Comparison of ENCODE assay signal across 8 cellular contexts in genomic region chr13:98853791-98854191, GRCh38.
DNase-seq lines count a peak whose midpoint lies in the region; ATAC-seq and TF ChIP-seq lines count a peak whose summit lies in the region.

No MANE protein-coding gene starts in this region.

- H3K4me1 Mint-ChIP-seq in chondrocyte (ENCODE audit: low read depth): peaks cover 8% of the 10 kb centered on the region
- H3K4me1 Mint-ChIP-seq in GM23338: peaks cover 7% of the 10 kb centered on the region; the same call in 2 of the 3 replicates

- H3K4me3 ChIP-seq in thoracic aorta: peak overlapping the region; percentile 36
- no peak overlapping the region for H3K4me3 ChIP-seq in GM23338

- no peaks in the 10 kb centered on the region for H3K36me3 ChIP-seq in thoracic aorta
- H3K36me3 ChIP-seq in GM23338 (ENCODE audit: insufficient read depth): no peaks in the 10 kb centered on the region

- DNase-seq in GM04504 (ENCODE audit: low read depth) (peak; percentile 46), chondrocyte (ENCODE audit: low spot score) (no peak), thoracic aorta (ENCODE audit: low spot score) (no peak), GM23338 (ENCODE audit: low spot score) (no peak), NCI-H1105 (lab: John Stamatoyannopoulos, UW) (no peak), NCI-H2029 (lab: John Stamatoyannopoulos, UW) (no peak)

- peaks cover 19% of the 10 kb centered on the region for H3K36me3 Mint-ChIP-seq in chondrocyte (ENCODE audit: low read depth)
- no peaks in the 10 kb centered on the region for H3K36me3 Mint-ChIP-seq in GM23338 (ENCODE audit: low read depth)

- H3K4me1 ChIP-seq in thoracic aorta (ENCODE audit: control insufficient read depth in 1 of 2, low read depth in 2 of 2): peaks cover 0 to 28% of the 10 kb centered on the region in 2 donors
- H3K4me1 ChIP-seq in GM23338 (ENCODE audit: insufficient read depth): no peaks in the 10 kb centered on the region

- H4K20me1 ChIP-seq in GM23338 (replicated peaks; ENCODE audit: insufficient read depth): no peaks in the 10 kb centered on the region

- H3K27ac ChIP-seq in thoracic aorta (peak overlapping the region; percentile 40 to 47), GM23338 (ENCODE audit: low read depth) (no peak overlapping the region)

- no peak overlapping the region for H2AFZ ChIP-seq in GM23338

- H3K9me3 ChIP-seq in thoracic aorta: no peaks in the 10 kb centered on the region

- H3K27me3 ChIP-seq in thoracic aorta (replicated peaks; ENCODE audit: insufficient read depth): no peaks in the 10 kb centered on the region
- H3K27me3 ChIP-seq in GM23338 (ENCODE audit: insufficient read depth): no peaks in the 10 kb centered on the region

- no peaks in the 10 kb centered on the region for H3F3A ChIP-seq in GM23338 (replicated peaks; ENCODE audit: low read depth)

- ATAC-seq in GM21381 (IDR thresholded peaks at IDR 0.05; ENCODE audit: unreplicated experiment) (peak; percentile 99), HG03565 (IDR thresholded peaks at IDR 0.05; ENCODE audit: unreplicated experiment) (peak; percentile 99), thoracic aorta (ENCODE audit: insufficient number of reproducible peaks, low FRiP score, low read depth) (peak; percentile 49), GM23338 (no peak)

- H3K4me3 Mint-ChIP-seq in chondrocyte (ENCODE audit: unreplicated experiment) (no peak overlapping the region), GM23338 (no peak overlapping the region)

- H3K27ac Mint-ChIP-seq in chondrocyte (ENCODE audit: unreplicated experiment) (peak overlapping the region; percentile 66), GM23338 (no peak overlapping the region)

- no peak for TF ChIP-seq CTCF in chondrocyte (IDR thresholded peaks at IDR 0.05)
- TF ChIP-seq CTCF in thoracic aorta (IDR thresholded peaks at IDR 0.05): no peak
- TF ChIP-seq CTCF in GM23338 (conservative IDR thresholded peaks at IDR 0.05; ENCODE audit: low read depth in 2 of 2): no peak

- H3K27me3 Mint-ChIP-seq in chondrocyte (ENCODE audit: low read depth) (no peaks in the 10 kb centered on the region), GM23338 (ENCODE audit: insufficient read depth, low read depth, poor library complexity) (peaks cover 3% of the 10 kb centered on the region)

- H3K9me3 Mint-ChIP-seq in chondrocyte (ENCODE audit: low read depth) (no peaks in the 10 kb centered on the region), GM23338 (no peaks in the 10 kb centered on the region)

- no peaks in the 10 kb centered on the region for H3K9me2 ChIP-seq in GM23338 (ENCODE audit: insufficient read depth)

- H3K79me2 ChIP-seq in GM23338 (replicated peaks; ENCODE audit: insufficient read depth): no peaks in the 10 kb centered on the region

- no peak overlapping the region for H3K4me2 ChIP-seq in GM23338

TF ChIP-seq in GM23338, 12 proteins besides CTCF, POLR2A, EP300 and RAD21 (continues in another document):
- TF ChIP-seq REST (IDR thresholded peaks at IDR 0.05; ENCODE audit: unreplicated experiment) (no peak), POLR2AphosphoS5 (IDR thresholded peaks at IDR 0.05; ENCODE audit: low read depth) (no peak), STAT1 (IDR thresholded peaks at IDR 0.05; ENCODE audit: unreplicated experiment) (no peak), CREB1 (CRISPR knock-in tag; IDR thresholded peaks at IDR 0.05; ENCODE audit: low read depth) (no peak), ETS1 (IDR thresholded peaks at IDR 0.05) (no peak), ZNF331 (CRISPR knock-in tag; IDR thresholded peaks at IDR 0.05; ENCODE audit: low read depth) (no peak), JUNB (IDR thresholded peaks at IDR 0.05; ENCODE audit: unreplicated experiment) (no peak), ZNF114 (CRISPR knock-in tag; IDR thresholded peaks at IDR 0.05) (no peak), ZNF462 (CRISPR knock-in tag; IDR thresholded peaks at IDR 0.05) (no peak)
